In the genomic region with DNA sequence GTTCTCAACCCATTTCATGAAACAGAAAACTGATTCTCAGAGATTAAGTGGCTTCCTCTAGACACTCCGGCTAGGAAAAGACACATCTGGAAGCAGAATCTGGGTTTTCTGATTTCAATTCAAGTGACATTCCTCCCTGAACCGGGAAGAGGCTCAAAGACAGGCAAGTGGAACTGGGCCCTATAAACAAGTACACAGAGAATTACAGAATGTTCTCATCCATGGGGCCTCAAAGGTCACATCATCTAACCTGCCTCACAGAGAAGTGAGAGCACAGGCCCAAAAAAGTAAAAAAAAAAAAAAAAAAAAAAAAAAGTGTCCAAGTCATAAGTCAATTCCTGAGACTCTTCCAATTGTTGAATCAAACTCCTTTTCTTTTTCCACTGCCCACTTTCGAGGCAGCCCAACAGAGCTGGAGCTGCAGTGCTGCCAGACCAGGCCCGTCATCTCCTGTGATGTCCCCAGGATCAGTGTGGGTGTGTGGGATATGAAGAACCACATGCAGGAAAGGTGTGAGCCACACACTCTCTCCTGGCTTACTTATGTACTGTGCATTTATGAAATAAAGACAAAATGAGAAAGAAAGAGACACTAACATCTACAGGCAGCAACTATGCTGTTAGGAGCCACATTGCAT, we compare ENCODE assay signal across 21 cellular contexts. TPM values are rescaled to one million over a fixed set of nuclear protein-coding genes. Genes with fewer than 3 reads are reported as not detected.
"Had no signal": no experiment of that assay in that cellular context is flagged by ENCODE, and none has a peak within 500 bp of the region (broad histone marks: within the 10 kb centered on the region; RNA-seq: fewer than 3 reads in every experiment).

No MANE protein-coding gene starts in this region.

- H3K27ac ChIP-seq: colonic mucosa, heart right ventricle, neutrophil, sigmoid colon, stomach, tibial nerve had no signal

- H3K4me1 ChIP-seq: colonic mucosa, heart right ventricle, sigmoid colon, stomach had no signal

- DNase-seq: caudate nucleus; colonic mucosa; dermis blood vessel endothelial cell; effector CD4-positive, alpha-beta T cell; foreskin melanocyte; heart right ventricle; islet precursor cell; mammary epithelial cell; sigmoid colon; stimulated activated CD4-positive, alpha-beta T cell treated with anti-CD3 and anti-CD28 coated beads, Interleukin-2, amount 100 ng/mL, for 24 hours; stimulated activated naive CD4-positive, alpha-beta T cell; stomach; substantia nigra had no signal

- H3K36me3 ChIP-seq: colonic mucosa, heart right ventricle, neutrophil, sigmoid colon, stomach, tibial nerve had no signal

- H3K27me3 ChIP-seq: colonic mucosa had no signal

- H3K4me3 ChIP-seq: colonic mucosa, heart right ventricle, sigmoid colon, skin epidermis, stomach, tibial nerve had no signal

- ATAC-seq: left lobe of liver had no signal

- H3K9me3 ChIP-seq: colonic mucosa, heart right ventricle, neutrophil, sigmoid colon, stomach, tibial nerve had no signal

RNA-seq across cellular contexts. Expression of a gene that starts 2.8 kb away (rescaled TPM):
- total RNA-seq: dermis blood vessel endothelial cell, heart right ventricle, left lobe of liver, mammary epithelial cell, osteoblast, pulmonary artery endothelial cell, sigmoid colon, tibial nerve, ureter had no signal
- polyA plus RNA-seq: heart right ventricle, mammary epithelial cell, neural cell, sigmoid colon, stomach had no signal

RNA-seq across cellular contexts. Expression of a gene that starts 20.3 kb away (rescaled TPM):
- total RNA-seq: colonic mucosa, dermis blood vessel endothelial cell, left lobe of liver, osteoblast, pulmonary artery endothelial cell, sigmoid colon, stomach, tibial nerve, ureter had no signal
- polyA plus RNA-seq: heart right ventricle, mammary epithelial cell, neural cell had no signal

RNA-seq across cellular contexts. Expression of a gene that starts 31.0 kb away (rescaled TPM):
- total RNA-seq: colonic mucosa, dermis blood vessel endothelial cell, heart right ventricle, left lobe of liver, mammary epithelial cell, osteoblast, pulmonary artery endothelial cell, sigmoid colon, stomach, tibial nerve, ureter had no signal
- polyA plus RNA-seq: heart right ventricle, mammary epithelial cell, neural cell, stomach had no signal
